Comparison of ENCODE assay signal across 1 cellular context in the genomic region with DNA sequence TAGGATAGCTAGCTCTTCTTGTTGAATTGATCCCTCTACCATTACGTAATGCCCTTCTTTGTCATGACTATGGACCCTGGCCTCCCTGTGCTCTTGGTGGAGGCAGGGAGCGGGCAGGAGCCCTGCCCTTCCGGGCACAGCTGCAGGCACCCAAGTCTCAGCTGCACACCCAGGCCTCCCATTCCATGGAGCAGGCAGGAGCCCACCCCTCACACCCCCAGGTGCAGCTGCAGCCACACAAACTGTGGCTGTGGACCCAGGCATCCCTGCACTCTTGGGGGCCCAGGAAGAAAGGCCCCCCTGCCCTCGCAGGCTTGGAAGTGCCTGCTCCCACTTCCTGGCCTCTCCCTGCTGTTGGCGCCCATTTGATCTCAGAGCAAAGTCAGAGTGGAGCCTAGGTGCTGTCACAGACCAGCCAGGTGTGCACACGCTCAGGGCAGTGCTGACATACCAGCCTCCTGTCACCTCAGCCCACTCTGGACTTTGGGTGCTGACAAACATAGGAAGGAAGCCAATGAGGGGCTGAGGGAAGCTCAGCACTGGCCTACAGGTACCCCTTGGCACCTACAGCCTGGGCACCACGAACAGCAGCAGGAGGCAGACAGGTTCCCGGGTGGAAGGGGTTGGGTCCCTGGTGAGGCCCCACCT.
TF ChIP-seq lines count a peak whose summit lies in the region.

No MANE protein-coding gene starts in this region.

TF ChIP-seq in H1, 55 proteins besides CTCF, POLR2A, EP300 and RAD21:
- TF ChIP-seq, protein P1, sequence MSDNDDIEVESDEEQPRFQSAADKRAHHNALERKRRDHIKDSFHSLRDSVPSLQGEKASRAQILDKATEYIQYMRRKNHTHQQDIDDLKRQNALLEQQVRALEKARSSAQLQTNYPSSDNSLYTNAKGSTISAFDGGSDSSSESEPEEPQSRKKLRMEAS (IDR thresholded peaks at IDR 0.05): no peak
- TF ChIP-seq, protein P2, sequence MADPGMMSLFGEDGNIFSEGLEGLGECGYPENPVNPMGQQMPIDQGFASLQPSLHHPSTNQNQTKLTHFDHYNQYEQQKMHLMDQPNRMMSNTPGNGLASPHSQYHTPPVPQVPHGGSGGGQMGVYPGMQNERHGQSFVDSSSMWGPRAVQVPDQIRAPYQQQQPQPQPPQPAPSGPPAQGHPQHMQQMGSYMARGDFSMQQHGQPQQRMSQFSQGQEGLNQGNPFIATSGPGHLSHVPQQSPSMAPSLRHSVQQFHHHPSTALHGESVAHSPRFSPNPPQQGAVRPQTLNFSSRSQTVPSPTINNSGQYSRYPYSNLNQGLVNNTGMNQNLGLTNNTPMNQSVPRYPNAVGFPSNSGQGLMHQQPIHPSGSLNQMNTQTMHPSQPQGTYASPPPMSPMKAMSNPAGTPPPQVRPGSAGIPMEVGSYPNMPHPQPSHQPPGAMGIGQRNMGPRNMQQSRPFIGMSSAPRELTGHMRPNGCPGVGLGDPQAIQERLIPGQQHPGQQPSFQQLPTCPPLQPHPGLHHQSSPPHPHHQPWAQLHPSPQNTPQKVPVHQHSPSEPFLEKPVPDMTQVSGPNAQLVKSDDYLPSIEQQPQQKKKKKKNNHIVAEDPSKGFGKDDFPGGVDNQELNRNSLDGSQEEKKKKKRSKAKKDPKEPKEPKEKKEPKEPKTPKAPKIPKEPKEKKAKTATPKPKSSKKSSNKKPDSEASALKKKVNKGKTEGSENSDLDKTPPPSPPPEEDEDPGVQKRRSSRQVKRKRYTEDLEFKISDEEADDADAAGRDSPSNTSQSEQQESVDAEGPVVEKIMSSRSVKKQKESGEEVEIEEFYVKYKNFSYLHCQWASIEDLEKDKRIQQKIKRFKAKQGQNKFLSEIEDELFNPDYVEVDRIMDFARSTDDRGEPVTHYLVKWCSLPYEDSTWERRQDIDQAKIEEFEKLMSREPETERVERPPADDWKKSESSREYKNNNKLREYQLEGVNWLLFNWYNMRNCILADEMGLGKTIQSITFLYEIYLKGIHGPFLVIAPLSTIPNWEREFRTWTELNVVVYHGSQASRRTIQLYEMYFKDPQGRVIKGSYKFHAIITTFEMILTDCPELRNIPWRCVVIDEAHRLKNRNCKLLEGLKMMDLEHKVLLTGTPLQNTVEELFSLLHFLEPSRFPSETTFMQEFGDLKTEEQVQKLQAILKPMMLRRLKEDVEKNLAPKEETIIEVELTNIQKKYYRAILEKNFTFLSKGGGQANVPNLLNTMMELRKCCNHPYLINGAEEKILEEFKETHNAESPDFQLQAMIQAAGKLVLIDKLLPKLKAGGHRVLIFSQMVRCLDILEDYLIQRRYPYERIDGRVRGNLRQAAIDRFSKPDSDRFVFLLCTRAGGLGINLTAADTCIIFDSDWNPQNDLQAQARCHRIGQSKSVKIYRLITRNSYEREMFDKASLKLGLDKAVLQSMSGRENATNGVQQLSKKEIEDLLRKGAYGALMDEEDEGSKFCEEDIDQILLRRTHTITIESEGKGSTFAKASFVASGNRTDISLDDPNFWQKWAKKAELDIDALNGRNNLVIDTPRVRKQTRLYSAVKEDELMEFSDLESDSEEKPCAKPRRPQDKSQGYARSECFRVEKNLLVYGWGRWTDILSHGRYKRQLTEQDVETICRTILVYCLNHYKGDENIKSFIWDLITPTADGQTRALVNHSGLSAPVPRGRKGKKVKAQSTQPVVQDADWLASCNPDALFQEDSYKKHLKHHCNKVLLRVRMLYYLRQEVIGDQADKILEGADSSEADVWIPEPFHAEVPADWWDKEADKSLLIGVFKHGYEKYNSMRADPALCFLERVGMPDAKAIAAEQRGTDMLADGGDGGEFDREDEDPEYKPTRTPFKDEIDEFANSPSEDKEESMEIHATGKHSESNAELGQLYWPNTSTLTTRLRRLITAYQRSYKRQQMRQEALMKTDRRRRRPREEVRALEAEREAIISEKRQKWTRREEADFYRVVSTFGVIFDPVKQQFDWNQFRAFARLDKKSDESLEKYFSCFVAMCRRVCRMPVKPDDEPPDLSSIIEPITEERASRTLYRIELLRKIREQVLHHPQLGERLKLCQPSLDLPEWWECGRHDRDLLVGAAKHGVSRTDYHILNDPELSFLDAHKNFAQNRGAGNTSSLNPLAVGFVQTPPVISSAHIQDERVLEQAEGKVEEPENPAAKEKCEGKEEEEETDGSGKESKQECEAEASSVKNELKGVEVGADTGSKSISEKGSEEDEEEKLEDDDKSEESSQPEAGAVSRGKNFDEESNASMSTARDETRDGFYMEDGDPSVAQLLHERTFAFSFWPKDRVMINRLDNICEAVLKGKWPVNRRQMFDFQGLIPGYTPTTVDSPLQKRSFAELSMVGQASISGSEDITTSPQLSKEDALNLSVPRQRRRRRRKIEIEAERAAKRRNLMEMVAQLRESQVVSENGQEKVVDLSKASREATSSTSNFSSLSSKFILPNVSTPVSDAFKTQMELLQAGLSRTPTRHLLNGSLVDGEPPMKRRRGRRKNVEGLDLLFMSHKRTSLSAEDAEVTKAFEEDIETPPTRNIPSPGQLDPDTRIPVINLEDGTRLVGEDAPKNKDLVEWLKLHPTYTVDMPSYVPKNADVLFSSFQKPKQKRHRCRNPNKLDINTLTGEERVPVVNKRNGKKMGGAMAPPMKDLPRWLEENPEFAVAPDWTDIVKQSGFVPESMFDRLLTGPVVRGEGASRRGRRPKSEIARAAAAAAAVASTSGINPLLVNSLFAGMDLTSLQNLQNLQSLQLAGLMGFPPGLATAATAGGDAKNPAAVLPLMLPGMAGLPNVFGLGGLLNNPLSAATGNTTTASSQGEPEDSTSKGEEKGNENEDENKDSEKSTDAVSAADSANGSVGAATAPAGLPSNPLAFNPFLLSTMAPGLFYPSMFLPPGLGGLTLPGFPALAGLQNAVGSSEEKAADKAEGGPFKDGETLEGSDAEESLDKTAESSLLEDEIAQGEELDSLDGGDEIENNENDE (IDR thresholded peaks at IDR 0.05; ENCODE audit: insufficient replicate concordance, low read length): no peak
- TF ChIP-seq RFX5 (IDR thresholded peaks at IDR 0.05; ENCODE audit: borderline replicate concordance, low read depth, low read length): no peak
- no peak for TF ChIP-seq YY1 (IDR thresholded peaks at IDR 0.05; ENCODE audit: low read depth, low read length)
- no peak for TF ChIP-seq SP2 (IDR thresholded peaks at IDR 0.05; ENCODE audit: low read length)
- no peak for TF ChIP-seq SAP30 (IDR thresholded peaks at IDR 0.05; ENCODE audit: insufficient read depth, insufficient replicate concordance, low read length)
- no peak for TF ChIP-seq TEAD4 (IDR thresholded peaks at IDR 0.05; ENCODE audit: low read depth, low read length)
- no peak for TF ChIP-seq CEBPB (IDR thresholded peaks at IDR 0.05; ENCODE audit: low read depth, low read length)
- no peak for TF ChIP-seq SP1 (IDR thresholded peaks at IDR 0.05; ENCODE audit: low read depth, low read length)
